ENCODE assay signal across 9 cellular contexts in genomic region chr5:178279723-178280438, GRCh38. TPM values are rescaled to one million over a fixed set of nuclear protein-coding genes. Genes with fewer than 3 reads are reported as not detected.
DNase-seq lines count a peak whose midpoint lies in the region; ATAC-seq and TF ChIP-seq lines count a peak whose summit lies in the region.
"Had no signal": no experiment of that assay in that cellular context is flagged by ENCODE, and none has a peak within 500 bp of the region (broad histone marks: within the 10 kb centered on the region; RNA-seq: fewer than 3 reads in every experiment).

No MANE protein-coding gene starts in this region.

- CTCF ChIA-PET in RWPE1 (lab: Yijun Ruan, JAX) = interaction anchor here (0.5 to 1.8 kb wide), 35 partner anchors 9 to 1329 kb away, joined by 3 to 11 read pairs (median 3); partner anchors contain the start of genes COL23A1 and ZNF354A

- intact Hi-C loops in tibial artery (cut with DNase I; ENCODE audit: low total_unique reads) = loop anchor here (10.0 kb wide), 1 partner anchor 305 kb away; no protein-coding TSS in a partner anchor

- peak; percentile 96 for TF ChIP-seq CTCF in GM06990 (IDR thresholded peaks at IDR 0.05; ENCODE audit: insufficient read depth, low read length, poor library complexity, severe bottlenecking)
- TF ChIP-seq CTCF in HL-60 (IDR thresholded peaks at IDR 0.05; ENCODE audit: insufficient read depth, low read length) = peak; percentile 87
- TF ChIP-seq CTCF in RWPE1 (conservative IDR thresholded peaks at IDR 0.05; ENCODE audit: low read depth) = peak; percentile 97
- TF ChIP-seq CTCF in omental fat pad (IDR thresholded peaks at IDR 0.05) = peak in 1 of 3 donors; percentile 38
- peak; percentile 81 to 87 for TF ChIP-seq CTCF in tibial artery (IDR thresholded peaks at IDR 0.05)

- H3K36me3 ChIP-seq in GM06990 (ENCODE audit: control insufficient read depth, insufficient read depth, low read length) (no peaks in the 10 kb centered on the region), tibial artery (no peaks in the 10 kb centered on the region)

- peaks cover 0 to 7% (median 3%) of the 10 kb centered on the region in 4 donors for H3K4me1 ChIP-seq in tibial artery

- peak; percentile 36 for DNase-seq in GM06990 (ENCODE audit: extremely low read depth, insufficient read length)
- DNase-seq in HL-60 (ENCODE audit: low read depth in 1 of 2, low spot score in 1 of 2) = peak; percentile 30 to 66
- DNase-seq in RWPE1 (ENCODE audit: low spot score) = peak; percentile 91
- DNase-seq in activated effector memory CD4-positive, alpha-beta T cell treated with Interleukin-2 at 50 U/mL for 16 hours = peak; percentile 6
- DNase-seq in globus pallidus (ENCODE audit: low spot score) = peak; percentile 85
- DNase-seq in omental fat pad (ENCODE audit: low spot score) = peak; percentile 69
- peak; percentile 71 to 87 for DNase-seq in tibial artery

- peaks cover 0 to 16% (median 9%) of the 10 kb centered on the region in 3 donors for H3K9me3 ChIP-seq in tibial artery

- POLR2A ChIA-PET in RWPE1 (lab: Yijun Ruan, JAX; ENCODE audit: low non-redundant PET) = interaction anchor here (0.5 kb wide), 1 partner anchor 272 kb away, joined by 7 read pairs; no protein-coding TSS in a partner anchor

- H3K27ac ChIP-seq in HL-60 (replicated peaks) (no peak overlapping the region), RWPE1 (no peak overlapping the region), tibial artery (no peak overlapping the region)
- H3K27ac ChIP-seq: epithelial cell of prostate had no signal

- ATAC-seq in omental fat pad (ENCODE audit: low FRiP score) (peak; percentile 70), GM18870 (IDR thresholded peaks at IDR 0.05; ENCODE audit: unreplicated experiment) (no peak)

- H3K27me3 ChIP-seq in GM06990 (replicated peaks; ENCODE audit: control insufficient read depth, insufficient read depth, low read length) = no peaks in the 10 kb centered on the region
- no peaks in the 10 kb centered on the region for H3K27me3 ChIP-seq in HL-60 (ENCODE audit: insufficient read depth, poor library complexity, severe bottlenecking)
- peaks cover 0 to 43% of the 10 kb centered on the region in 2 donors for H3K27me3 ChIP-seq in tibial artery

- H3K4me3 ChIP-seq in GM06990 (replicated peaks; ENCODE audit: low read depth, low read length) = no peak overlapping the region
- no peak overlapping the region for H3K4me3 ChIP-seq in HL-60 (replicated peaks; ENCODE audit: insufficient read depth, low read length)
- no peak overlapping the region for H3K4me3 ChIP-seq in tibial artery

RNA-seq across cellular contexts. Expression of gene PHYKPL, which starts 47.3 kb away (rescaled TPM):
- total RNA-seq in omental fat pad = 100 to 1,000 TPM in 1 of 4 donors, 10 to 100 TPM in 3; 62.3 to 104 (median 82.0) TPM

Comparison
In these comparisons a context has a peak if more than half of its experiments do, and no peak if none do; other contexts are left out.
1. DNase-seq: peak in every context shown above with its lines; median percentile 91 in RWPE1; 85 in globus pallidus; 79 in tibial artery; 69 in omental fat pad; 48 in HL-60; 36 in GM06990; 6 in activated effector memory CD4-positive, alpha-beta T cell treated with Interleukin-2 at 50 U/mL for 16 hours.